In genomic region chr20:25294459-25295385, GRCh38 we compare ENCODE assay signal across 7 cellular contexts. TPM values are rescaled to one million over a fixed set of nuclear protein-coding genes. Genes with fewer than 3 reads are reported as not detected.
DNase-seq lines count a peak whose midpoint lies in the region; FAIRE-seq and TF ChIP-seq lines count a peak whose summit lies in the region.

No MANE protein-coding gene starts in this region.

- DNase-seq in GM13977 (ENCODE audit: low spot score) = peak; percentile 85
- peak; percentile 27 for DNase-seq in KG1 (lab: John Stamatoyannopoulos, UW)
- peak; percentile 42 for DNase-seq in T-helper 2 cell treated with Interferon-gamma antibody and Interleukin-4, amounts not matched to agents 5 μg/mL and 100 μg/mL, for 36 hours (ENCODE audit: low spot score)
- DNase-seq in astrocyte (ENCODE audit: low read depth) = peak; percentile 33
- DNase-seq in iPS DF 6.9 (ENCODE audit: low read depth, low spot score) = peak; percentile 45
- peak; percentile 22 to 52 for DNase-seq in stimulated activated CD4-positive, alpha-beta T cell treated with anti-CD3 and anti-CD28 coated beads, Interleukin-15, amount 100 ng/mL, for 1 hour (ENCODE audit: low read depth in 1 of 2, low spot score in 1 of 2)
- no peak for DNase-seq in SKM-1 (lab: John Stamatoyannopoulos, UW; ENCODE audit: unreplicated experiment)

- H3K4me2 ChIP-seq in astrocyte (ENCODE audit: low read length) = no peak overlapping the region

- H3K4me3 ChIP-seq in astrocyte (ENCODE audit: insufficient read depth, low read depth, low read length) (no peak overlapping the region), iPS DF 6.9 (ENCODE audit: low read length) (no peak overlapping the region)

- H3K9me3 Mint-ChIP-seq in T-helper 2 cell treated with Interferon-gamma antibody and Interleukin-4, amounts not matched to agents 5 μg/mL and 100 μg/mL, for 36 hours = no peaks in the 10 kb centered on the region
- H3K9me3 Mint-ChIP-seq in astrocyte (ENCODE audit: unreplicated experiment) = no peaks in the 10 kb centered on the region

- no peaks in the 10 kb centered on the region for H3K4me1 Mint-ChIP-seq in T-helper 2 cell treated with Interferon-gamma antibody and Interleukin-4, amounts not matched to agents 5 μg/mL and 100 μg/mL, for 36 hours (ENCODE audit: low read depth)
- peaks cover 12% of the 10 kb centered on the region for H3K4me1 Mint-ChIP-seq in astrocyte (ENCODE audit: low read depth, unreplicated experiment)

- H3K27me3 ChIP-seq in astrocyte (ENCODE audit: insufficient read depth, low read length) (no peaks in the 10 kb centered on the region), iPS DF 6.9 (ENCODE audit: control insufficient read depth, insufficient read depth, low read length) (no peaks in the 10 kb centered on the region)

- no peak overlapping the region for H3K9ac ChIP-seq in astrocyte (ENCODE audit: low read length)

- H3K9me3 ChIP-seq in astrocyte (ENCODE audit: insufficient read depth, low read depth, low read length) (no peaks in the 10 kb centered on the region), iPS DF 6.9 (ENCODE audit: control insufficient read depth, insufficient read depth, low read length) (no peaks in the 10 kb centered on the region)

- peaks cover 4% of the 10 kb centered on the region for H3K79me2 ChIP-seq in astrocyte (ENCODE audit: insufficient read depth, low read length)

- no peaks in the 10 kb centered on the region for H3K27me3 Mint-ChIP-seq in T-helper 2 cell treated with Interferon-gamma antibody and Interleukin-4, amounts not matched to agents 5 μg/mL and 100 μg/mL, for 36 hours (ENCODE audit: low read depth)
- H3K27me3 Mint-ChIP-seq in astrocyte (ENCODE audit: low read depth, unreplicated experiment) = no peaks in the 10 kb centered on the region

- TF ChIP-seq CTCF in GM13977 (IDR thresholded peaks at IDR 0.05; ENCODE audit: extremely low read depth, insufficient read depth, missing control alignments) = peak; percentile 82
- TF ChIP-seq CTCF in astrocyte (IDR thresholded peaks at IDR 0.05; ENCODE audit: insufficient read depth, low read depth, low read length) = peak; percentile 74

- no peak overlapping the region for H3K27ac ChIP-seq in astrocyte (ENCODE audit: low read depth, low read length)
- no peak overlapping the region for H3K27ac ChIP-seq in iPS DF 6.9 (ENCODE audit: low read length)

- in situ Hi-C loops in GM13977 (cut with MboI; ENCODE audit: low pct_unique_long_range_greater_than_20kb, low sequenced_read_pairs, unreplicated experiment) = loop anchor here (10.0 kb wide), 1 partner anchor 100 kb away; the partner anchor contains the start of gene ABHD12

- H3K4me1 ChIP-seq in astrocyte (ENCODE audit: insufficient read depth, low read length) (peaks cover 7% of the 10 kb centered on the region), iPS DF 6.9 (ENCODE audit: control insufficient read depth, insufficient read depth, low read length) (peaks cover 3% of the 10 kb centered on the region; the same call in 1 of the 2 replicates)

- no peaks in the 10 kb centered on the region for H3K36me3 Mint-ChIP-seq in T-helper 2 cell treated with Interferon-gamma antibody and Interleukin-4, amounts not matched to agents 5 μg/mL and 100 μg/mL, for 36 hours (ENCODE audit: low read depth)
- H3K36me3 Mint-ChIP-seq in astrocyte (ENCODE audit: low read depth, unreplicated experiment) = peaks cover 10% of the 10 kb centered on the region

- no CpG with 5 or more reads among the region's 22 CpGs for WGBS in iPS DF 6.9 (ENCODE audit: insufficient coverage, insufficient read length)

- FAIRE-seq in astrocyte (lab: Jason Lieb, UNC) = no peak

- no peak overlapping the region for H2AFZ ChIP-seq in astrocyte (ENCODE audit: low read depth, low read length)

- peaks cover 19% of the 10 kb centered on the region for H3K36me3 ChIP-seq in astrocyte (ENCODE audit: insufficient read depth, low read length)
- H3K36me3 ChIP-seq in iPS DF 6.9 (ENCODE audit: control insufficient read depth, insufficient read depth, low read length) = peaks cover 10% of the 10 kb centered on the region; the same call in 1 of the 2 replicates

- no peak overlapping the region for H3K27ac Mint-ChIP-seq in T-helper 2 cell treated with Interferon-gamma antibody and Interleukin-4, amounts not matched to agents 5 μg/mL and 100 μg/mL, for 36 hours
- H3K27ac Mint-ChIP-seq in astrocyte (ENCODE audit: unreplicated experiment) = peak overlapping the region; percentile 47

- peaks cover 32% of the 10 kb centered on the region for H4K20me1 ChIP-seq in astrocyte (ENCODE audit: insufficient read depth, low read length)

- H3K4me3 Mint-ChIP-seq in T-helper 2 cell treated with Interferon-gamma antibody and Interleukin-4, amounts not matched to agents 5 μg/mL and 100 μg/mL, for 36 hours = no peak overlapping the region
- no peak overlapping the region for H3K4me3 Mint-ChIP-seq in astrocyte (ENCODE audit: unreplicated experiment)

RNA-seq across cellular contexts. Expression of gene PYGB, which starts 46.8 kb away (rescaled TPM):
- 199 and 206 TPM in 2 replicates for total RNA-seq in astrocyte
